ENCODE assay signal across 32 cellular contexts in genomic region chr16:4361944-4362311, GRCh38. TPM values are rescaled to one million over a fixed set of nuclear protein-coding genes. Genes with fewer than 3 reads are reported as not detected.
"Had no signal": no experiment of that assay in that cellular context is flagged by ENCODE, and none has a peak within 500 bp of the region (broad histone marks: within the 10 kb centered on the region; RNA-seq: fewer than 3 reads in every experiment).

No MANE protein-coding gene starts in this region.

- H3K4me1 Mint-ChIP-seq: activated naive CD4-positive, alpha-beta T cell treated with anti-CD3 and anti-CD28 coated beads, Interleukin-2, amount 10 ng/mL, durations not matched to agents 7 days and 5 days; activated naive CD8-positive, alpha-beta T cell treated with anti-CD3 and anti-CD28 coated beads, Interleukin-2, amount 10 ng/mL, durations not matched to agents 7 days and 5 days; brain; endodermal cell had no signal

- H3K27ac Mint-ChIP-seq: activated B cell treated with CpG ODN at 0.5 μM for 24 hours; activated naive CD4-positive, alpha-beta T cell treated with anti-CD3 and anti-CD28 coated beads, Interleukin-2, amount 10 ng/mL, durations not matched to agents 7 days and 5 days; activated naive CD4-positive, alpha-beta T cell treated with anti-CD3 and anti-CD28 coated beads, Interleukin-2, amount 50 U/mL, for 72 hours; activated naive CD8-positive, alpha-beta T cell treated with anti-CD3 and anti-CD28 coated beads, Interleukin-2, amount 10 ng/mL, durations not matched to agents 7 days and 5 days; activated T-cell treated with anti-CD3 and anti-CD28 coated beads, Interleukin-2, amount 50 U/mL, for 24 hours; activated T-cell treated with anti-CD3 and anti-CD28 coated beads, Interleukin-2, amount 50 U/mL, for 72 hours; brain; endodermal cell; T-helper 2 cell treated with Interferon-gamma antibody and Interleukin-4, amounts not matched to agents 5 μg/mL and 100 μg/mL, for 36 hours had no signal

- H3K36me3 Mint-ChIP-seq: activated naive CD4-positive, alpha-beta T cell treated with anti-CD3 and anti-CD28 coated beads, Interleukin-2, amount 50 U/mL, for 72 hours had no signal

- H3K36me3 ChIP-seq: breast epithelium, cardiac muscle cell, colonic mucosa had no signal

- H3K27me3 ChIP-seq: ascending aorta, breast epithelium, cardiac muscle cell, colonic mucosa, dorsolateral prefrontal cortex had no signal

- H3K9me3 ChIP-seq: ascending aorta, breast epithelium, colonic mucosa had no signal

- DNase-seq: activated B cell treated with CpG ODN at 0.5 μM for 24 hours; activated CD4-positive, alpha-beta T cell treated with anti-CD3 and anti-CD28 coated beads for 48 hours; activated CD4-positive, alpha-beta T cell treated with anti-CD3 and anti-CD28 coated beads, Interleukin-2, amount 50 U/mL, for 1 hour; activated CD4-positive, alpha-beta T cell treated with anti-CD3 and anti-CD28 coated beads, Interleukin-2, amount 50 U/mL, for 48 hours; activated CD8-positive, alpha-beta memory T cell treated with anti-CD3 and anti-CD28 coated beads, Interleukin-2, amount 50 U/mL, for 48 hours; activated gamma-delta T cell; activated naive CD4-positive, alpha-beta T cell; activated naive CD4-positive, alpha-beta T cell treated with anti-CD3 and anti-CD28 coated beads, Interleukin-2, amount 10 ng/mL, durations not matched to agents 7 days and 5 days; activated naive CD8-positive, alpha-beta T cell treated with anti-CD3 and anti-CD28 coated beads, Interleukin-2, amount 10 ng/mL, durations not matched to agents 7 days and 5 days; activated T-cell treated with anti-CD3 and anti-CD28 coated beads for 4 hours; activated T-cell treated with anti-CD3 and anti-CD28 coated beads, Interleukin-2, amount 50 U/mL, for 24 hours; activated T-cell treated with anti-CD3 and anti-CD28 coated beads, Interleukin-2, amount 50 U/mL, for 72 hours; central memory CD4-positive, alpha-beta T cell; cerebellar nuclear complex; colonic mucosa; effector memory CD4-positive, alpha-beta T cell; endodermal cell; foreskin fibroblast; head of caudate nucleus; T-helper 17 cell; T1000; WERI-Rb-1 had no signal

- H3K27me3 Mint-ChIP-seq: activated B cell treated with CpG ODN at 0.5 μM for 24 hours; activated naive CD4-positive, alpha-beta T cell treated with anti-CD3 and anti-CD28 coated beads, Interleukin-2, amount 10 ng/mL, durations not matched to agents 7 days and 5 days; activated naive CD8-positive, alpha-beta T cell treated with anti-CD3 and anti-CD28 coated beads, Interleukin-2, amount 10 ng/mL, durations not matched to agents 7 days and 5 days; activated T-cell treated with anti-CD3 and anti-CD28 coated beads, Interleukin-2, amount 50 U/mL, for 24 hours; brain; T-helper 17 cell had no signal

- ATAC-seq: activated CD4-positive, CD25-positive, alpha-beta regulatory T cell treated with anti-CD3 and anti-CD28 coated beads, Interleukin-2, amount 50 U/mL, for 24 hours; activated naive CD4-positive, alpha-beta T cell treated with anti-CD3 and anti-CD28 coated beads, Interleukin-2, amount 50 U/mL, for 72 hours; activated T-cell treated with anti-CD3 and anti-CD28 coated beads, Interleukin-2, amount 50 U/mL, for 72 hours; esophagus mucosa; T-helper 17 cell had no signal

- FAIRE-seq: frontal cortex had no signal

- H3K4me1 ChIP-seq: ascending aorta, breast epithelium, colonic mucosa had no signal

- H3K4me3 ChIP-seq: ascending aorta, breast epithelium, cardiac muscle cell, colonic mucosa, dorsolateral prefrontal cortex had no signal

- H3K9me3 Mint-ChIP-seq: activated B cell treated with CpG ODN at 0.5 μM for 24 hours; activated naive CD4-positive, alpha-beta T cell treated with anti-CD3 and anti-CD28 coated beads, Interleukin-2, amount 10 ng/mL, durations not matched to agents 7 days and 5 days; activated naive CD4-positive, alpha-beta T cell treated with anti-CD3 and anti-CD28 coated beads, Interleukin-2, amount 50 U/mL, for 72 hours; activated naive CD8-positive, alpha-beta T cell treated with anti-CD3 and anti-CD28 coated beads, Interleukin-2, amount 10 ng/mL, durations not matched to agents 7 days and 5 days; activated T-cell treated with anti-CD3 and anti-CD28 coated beads, Interleukin-2, amount 50 U/mL, for 24 hours; activated T-cell treated with anti-CD3 and anti-CD28 coated beads, Interleukin-2, amount 50 U/mL, for 72 hours; brain; endodermal cell; T-helper 2 cell treated with Interferon-gamma antibody and Interleukin-4, amounts not matched to agents 5 μg/mL and 100 μg/mL, for 36 hours had no signal

- H3K4me3 Mint-ChIP-seq: activated B cell treated with CpG ODN at 0.5 μM for 24 hours; activated naive CD4-positive, alpha-beta T cell treated with anti-CD3 and anti-CD28 coated beads, Interleukin-2, amount 10 ng/mL, durations not matched to agents 7 days and 5 days; activated naive CD8-positive, alpha-beta T cell treated with anti-CD3 and anti-CD28 coated beads, Interleukin-2, amount 10 ng/mL, durations not matched to agents 7 days and 5 days; activated T-cell treated with anti-CD3 and anti-CD28 coated beads, Interleukin-2, amount 50 U/mL, for 24 hours; activated T-cell treated with anti-CD3 and anti-CD28 coated beads, Interleukin-2, amount 50 U/mL, for 72 hours; brain; endodermal cell; T-helper 17 cell; T-helper 2 cell treated with Interferon-gamma antibody and Interleukin-4, amounts not matched to agents 5 μg/mL and 100 μg/mL, for 36 hours had no signal

- H3K27ac ChIP-seq: ascending aorta, breast epithelium, cardiac muscle cell, colonic mucosa had no signal

RNA-seq across cellular contexts. Expression of gene VASN, which starts 9.7 kb away (rescaled TPM):
- total RNA-seq: activated naive CD4-positive, alpha-beta T cell treated with anti-CD3 and anti-CD28 coated beads, Interleukin-2, amount 50 U/mL, for 72 hours; activated T-cell treated with anti-CD3 and anti-CD28 coated beads, Interleukin-2, amount 50 U/mL, for 72 hours had no signal

RNA-seq across cellular contexts. Expression of gene GLIS2, which starts 46.1 kb away (rescaled TPM):
- total RNA-seq: activated B cell treated with CpG ODN at 0.5 μM for 24 hours had no signal
